In genomic region chr10:178208-178607, GRCh38 we compare ENCODE assay signal across 9 cellular contexts. TPM values are rescaled to one million over a fixed set of nuclear protein-coding genes. Genes with fewer than 3 reads are reported as not detected.
DNase-seq lines count a peak whose midpoint lies in the region; ATAC-seq, FAIRE-seq and TF ChIP-seq lines count a peak whose summit lies in the region.
"Had no signal": no experiment of that assay in that cellular context is flagged by ENCODE, and none has a peak within 500 bp of the region (broad histone marks: within the 10 kb centered on the region; RNA-seq: fewer than 3 reads in every experiment).

No MANE protein-coding gene starts in this region.

- H3K9me3 ChIP-seq in mesenchymal stem cell (ENCODE audit: control insufficient read depth, low read length) = peaks cover 3% of the 10 kb centered on the region
- H3K9me3 ChIP-seq: upper lobe of left lung had no signal

- no peaks in the 10 kb centered on the region for H3K27me3 Mint-ChIP-seq in MCF 10A (ENCODE audit: insufficient read depth, unreplicated experiment)

- no TSS peak for BruUV-seq in MCF 10A (replicated peaks; lab: Mats Ljungman, UMichigan)

- peak overlapping the region; percentile 59 for H3K27ac Mint-ChIP-seq in MCF 10A (ENCODE audit: low read depth, unreplicated experiment)

- 86% methylated on average over 2 of the region's 2 CpGs for WGBS in mesenchymal stem cell

- no peak overlapping the region for H3K4me3 ChIP-seq in mesenchymal stem cell (ENCODE audit: insufficient read depth in 1 of 2, low read depth in 1 of 2, low read length in 2 of 2)
- H3K4me3 ChIP-seq: upper lobe of left lung had no signal

- peaks cover 2% of the 10 kb centered on the region for H3K4me1 ChIP-seq in mesenchymal stem cell (ENCODE audit: control insufficient read depth, insufficient read depth, low read depth, low read length)

- H3K27me3 ChIP-seq in mesenchymal stem cell (ENCODE audit: control insufficient read depth in 1 of 2, insufficient read depth in 1 of 2, low read length in 2 of 2) = no peaks in the 10 kb centered on the region
- H3K27me3 ChIP-seq: upper lobe of left lung had no signal

- no peak for DNase-seq in D721Med (ENCODE audit: insufficient read length, low spot score)
- DNase-seq in Kasumi-1 (lab: John Stamatoyannopoulos, UW) = peak; percentile 75 to 76
- peak; percentile 34 for DNase-seq in MCF 10A (ENCODE audit: unreplicated experiment)
- DNase-seq in mesenchymal stem cell = peak; percentile 52
- DNase-seq in activated CD8-positive, alpha-beta memory T cell treated with anti-CD3 and anti-CD28 coated beads for 24 hours = no peak
- no peak for DNase-seq in cortex of kidney (lab: John Stamatoyannopoulos, UW)
- DNase-seq in GM19239 (ENCODE audit: insufficient read length, low spot score) = no peak
- DNase-seq: upper lobe of left lung had no signal

- H3K4me1 Mint-ChIP-seq in MCF 10A (ENCODE audit: insufficient read depth, unreplicated experiment) = no peaks in the 10 kb centered on the region

- CTCF ChIA-PET in MCF 10A (lab: Yijun Ruan, JAX) = no interaction called here

- H2AFZ ChIP-seq in mesenchymal stem cell (ENCODE audit: low read depth, low read length) = no peak overlapping the region

- peak; percentile 35 for FAIRE-seq in D721Med (lab: Jason Lieb, UNC)
- FAIRE-seq in GM19239 (lab: Jason Lieb, UNC) = no peak

- H3K36me3 Mint-ChIP-seq in MCF 10A (ENCODE audit: insufficient read depth, unreplicated experiment) = peaks cover 30% of the 10 kb centered on the region

- TF ChIP-seq CTCF in D721Med (IDR thresholded peaks at IDR 0.05; ENCODE audit: insufficient read depth, missing control alignments) (peak; percentile 51), MCF 10A (IDR thresholded peaks at IDR 0.05; ENCODE audit: unreplicated experiment) (peak; percentile 37)

- no peak overlapping the region for H3K4ac ChIP-seq in mesenchymal stem cell (ENCODE audit: low read depth in 1 of 2, low read length in 2 of 2)

- H4K8ac ChIP-seq in mesenchymal stem cell (ENCODE audit: low read length) = no peak overlapping the region

- H3K27ac ChIP-seq in mesenchymal stem cell (ENCODE audit: low read length, poor library complexity, severe bottlenecking) = no peak overlapping the region
- H3K27ac ChIP-seq: upper lobe of left lung had no signal

- H4K91ac ChIP-seq in mesenchymal stem cell (ENCODE audit: low read length) = no peak overlapping the region

- no peak overlapping the region for H3K23ac ChIP-seq in mesenchymal stem cell (ENCODE audit: low read length in 2 of 2)

- peak overlapping the region; percentile 30 for H3K9ac ChIP-seq in mesenchymal stem cell (ENCODE audit: low read length)

- H2BK120ac ChIP-seq in mesenchymal stem cell (ENCODE audit: low read depth, low read length) = no peak overlapping the region

- H3K4me3 Mint-ChIP-seq in MCF 10A (ENCODE audit: unreplicated experiment) = no peak overlapping the region

- H3K4me2 ChIP-seq in mesenchymal stem cell (ENCODE audit: low read length, poor library complexity, severe bottlenecking) = no peak overlapping the region

- H3K14ac ChIP-seq in mesenchymal stem cell (ENCODE audit: low read length in 2 of 2) = no peak overlapping the region

- H3K18ac ChIP-seq in mesenchymal stem cell (ENCODE audit: low read depth in 1 of 2, low read length in 2 of 2) = no peak overlapping the region

- POLR2A ChIA-PET in MCF 10A (lab: Yijun Ruan, JAX) = no interaction called here

- H2BK12ac ChIP-seq in mesenchymal stem cell (ENCODE audit: low read length in 2 of 2) = no peak overlapping the region

- H2BK15ac ChIP-seq in mesenchymal stem cell (ENCODE audit: low read depth, poor library complexity, severe bottlenecking) = no peak overlapping the region

- H3K36me3 ChIP-seq in mesenchymal stem cell (ENCODE audit: control insufficient read depth in 1 of 2, insufficient read depth in 2 of 2, low read depth in 1 of 2, low read length in 2 of 2) = peaks cover 3 to 32% of the 10 kb centered on the region in 2 experiments

- ATAC-seq in HG02852 (IDR thresholded peaks at IDR 0.05; ENCODE audit: unreplicated experiment) = no peak

- no peaks in the 10 kb centered on the region for H3K9me3 Mint-ChIP-seq in MCF 10A (ENCODE audit: unreplicated experiment)

- peaks cover 10% of the 10 kb centered on the region for H3K79me1 ChIP-seq in mesenchymal stem cell (replicated peaks; ENCODE audit: low read length, poor library complexity, severe bottlenecking)

- intact Hi-C loops in MCF 10A (cut with micrococcal nuclease) = loop anchor here (5.0 kb wide), 1 partner anchor 334 kb away; no protein-coding TSS in a partner anchor

- no peak overlapping the region for H2BK5ac ChIP-seq in mesenchymal stem cell (ENCODE audit: low read depth, low read length, poor library complexity, severe bottlenecking)

- no peak overlapping the region for H2AK5ac ChIP-seq in mesenchymal stem cell (ENCODE audit: low read length, severe bottlenecking)

RNA-seq across cellular contexts. Expression of gene ZMYND11, which starts 43.0 kb away (rescaled TPM):
- 70.4 and 77.0 TPM in 2 replicates for total RNA-seq in MCF 10A (2022)
- 35.4 TPM for polyA plus RNA-seq in mesenchymal stem cell (2013, experiment 1 of 2)
- 35.2 TPM for polyA plus RNA-seq in mesenchymal stem cell (2013, experiment 2 of 2)

Comparison
In these comparisons a context has a peak if more than half of its experiments do, and no peak if none do; other contexts are left out.
1. DNase-seq: peak in Kasumi-1 (2 of 2), MCF 10A (single experiment) and mesenchymal stem cell (single experiment); none in D721Med (single experiment), activated CD8-positive, alpha-beta memory T cell treated with anti-CD3 and anti-CD28 coated beads for 24 hours (single experiment), cortex of kidney (single experiment) and GM19239 (single experiment).